21 cellular contexts compared by ENCODE assay signal in the genomic region with DNA sequence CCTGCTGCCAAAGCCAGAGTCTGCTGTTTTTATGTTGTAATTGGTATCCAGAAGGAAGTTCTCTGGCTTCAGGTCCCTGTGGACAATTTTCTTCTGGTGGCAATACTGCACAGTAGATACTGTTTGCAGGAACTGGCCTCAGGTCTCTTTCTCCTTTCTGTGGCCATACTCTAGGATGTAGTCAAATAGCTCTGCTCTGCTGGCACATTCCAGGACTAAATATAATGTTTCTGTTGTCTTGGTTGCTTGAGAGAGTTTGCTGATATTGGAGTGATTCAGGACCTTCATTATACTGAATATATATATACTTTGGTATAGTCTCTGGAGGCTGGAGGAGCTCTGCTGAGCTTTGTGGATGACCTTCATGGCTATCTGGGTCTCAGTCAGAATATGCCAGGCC. TPM values are rescaled to one million over a fixed set of nuclear protein-coding genes. Genes with fewer than 3 reads are reported as not detected.
DNase-seq lines count a peak whose midpoint lies in the region; ATAC-seq and TF ChIP-seq lines count a peak whose summit lies in the region.
"Had no signal": no experiment of that assay in that cellular context is flagged by ENCODE, and none has a peak within 500 bp of the region (broad histone marks: within the 10 kb centered on the region; RNA-seq: fewer than 3 reads in every experiment).

No MANE protein-coding gene starts in this region.

- POLR2A ChIA-PET in naive thymus-derived CD4-positive, alpha-beta T cell (lab: Charles Lee) = interaction anchor here (0.6 to 0.7 kb wide), 3 partner anchors 22 to 67 kb away, joined by 3 read pairs; no protein-coding TSS in a partner anchor

- intact Hi-C loops in left ventricle myocardium superior (cut with micrococcal nuclease) = no loop called here
- intact Hi-C loops in Right ventricle myocardium superior (cut with DNase I) = no loop called here
- intact Hi-C loops in naive thymus-derived CD4-positive, alpha-beta T cell (cut with micrococcal nuclease) = no loop called here
- intact Hi-C loops in upper lobe of right lung (cut with DNase I) = no loop called here
- intact Hi-C loops in Calu3 (cut with micrococcal nuclease; ENCODE audit: unreplicated experiment) = no loop called here

- BruUV-seq in Calu3 (replicated peaks; lab: Mats Ljungman, UMichigan) = no TSS peak

- H3K27ac Mint-ChIP-seq in chondrocyte (ENCODE audit: unreplicated experiment) (peak overlapping the region; percentile 50), Calu3 (ENCODE audit: unreplicated experiment) (no peak overlapping the region), mesothelial cell of epicardium (no peak overlapping the region)
- H3K27ac Mint-ChIP-seq in naive thymus-derived CD4-positive, alpha-beta T cell = peak overlapping the region in 1 of 9 donors; percentile 38

- H3K27me3 ChIP-seq in naive thymus-derived CD4-positive, alpha-beta T cell (ENCODE audit: control insufficient read depth in 2 of 2, insufficient read depth in 2 of 2, low read length in 2 of 2) = no peaks in the 10 kb centered on the region
- H3K27me3 ChIP-seq in upper lobe of right lung = no peaks in the 10 kb centered on the region
- H3K27me3 ChIP-seq: BE2C had no signal

- H3K9me3 ChIP-seq in naive thymus-derived CD4-positive, alpha-beta T cell (ENCODE audit: control insufficient read depth in 2 of 3, low read length in 3 of 3) = peaks cover 0 to 1% (median 0%) of the 10 kb centered on the region in 3 experiments
- no peaks in the 10 kb centered on the region for H3K9me3 ChIP-seq in upper lobe of right lung
- H3K9me3 ChIP-seq: BE2C had no signal

- H3K4me3 Mint-ChIP-seq in chondrocyte (ENCODE audit: unreplicated experiment) = no peak overlapping the region
- H3K4me3 Mint-ChIP-seq in naive thymus-derived CD4-positive, alpha-beta T cell = peak overlapping the region in 1 of 10 donors; percentile 29
- H3K4me3 Mint-ChIP-seq in Calu3 (ENCODE audit: low read depth, unreplicated experiment) = no peak overlapping the region
- no peak overlapping the region for H3K4me3 Mint-ChIP-seq in mesothelial cell of epicardium

- TF ChIP-seq CTCF in chondrocyte (IDR thresholded peaks at IDR 0.05) = no peak
- TF ChIP-seq CTCF in upper lobe of right lung (IDR thresholded peaks at IDR 0.05) = no peak
- TF ChIP-seq CTCF in Calu3 (IDR thresholded peaks at IDR 0.05; ENCODE audit: unreplicated experiment) = no peak
- TF ChIP-seq CTCF in mesothelial cell of epicardium (IDR thresholded peaks at IDR 0.05; ENCODE audit: unreplicated experiment) = no peak

- ATAC-seq in left ventricle myocardium superior = peak; percentile 19
- ATAC-seq in Right ventricle myocardium superior (ENCODE audit: poor library complexity) = no peak
- ATAC-seq in naive thymus-derived CD4-positive, alpha-beta T cell = peak; percentile 8
- peak; percentile 24 for ATAC-seq in upper lobe of right lung
- ATAC-seq: HCT116 had no signal

- peaks cover 0 to 10% (median 0%) of the 10 kb centered on the region in 3 experiments for H3K36me3 ChIP-seq in naive thymus-derived CD4-positive, alpha-beta T cell (ENCODE audit: control insufficient read depth in 2 of 3, insufficient read depth in 3 of 3, low read length in 3 of 3)
- peaks cover 14% of the 10 kb centered on the region for H3K36me3 ChIP-seq in upper lobe of right lung

- peaks cover 29% of the 10 kb centered on the region for H3K4me1 Mint-ChIP-seq in chondrocyte (ENCODE audit: low read depth)
- H3K4me1 Mint-ChIP-seq in naive thymus-derived CD4-positive, alpha-beta T cell = peaks cover 38 to 78% (median 68%) of the 10 kb centered on the region in 7 donors
- H3K4me1 Mint-ChIP-seq in Calu3 (ENCODE audit: low read depth, unreplicated experiment) = peaks cover 20% of the 10 kb centered on the region
- H3K4me1 Mint-ChIP-seq in mesothelial cell of epicardium = no peaks in the 10 kb centered on the region

- H3K4me1 ChIP-seq in naive thymus-derived CD4-positive, alpha-beta T cell (ENCODE audit: control insufficient read depth in 2 of 2, insufficient read depth in 2 of 2, low read length in 2 of 2) = peaks cover 22 to 24% of the 10 kb centered on the region in 2 donors
- H3K4me1 ChIP-seq in upper lobe of right lung = peaks cover 8% of the 10 kb centered on the region
- H3K4me1 ChIP-seq: BE2C had no signal

- CTCF ChIA-PET in naive thymus-derived CD4-positive, alpha-beta T cell (lab: Charles Lee) = interaction anchor here (1.0 kb wide), 1 partner anchor 69 kb away, joined by 4 read pairs; no protein-coding TSS in a partner anchor
- CTCF ChIA-PET in Calu3 (lab: Charles Lee) = no interaction called here

- H3K9me3 Mint-ChIP-seq in chondrocyte (ENCODE audit: low read depth) (no peaks in the 10 kb centered on the region), Calu3 (ENCODE audit: low read depth, unreplicated experiment) (peaks cover 3% of the 10 kb centered on the region), mesothelial cell of epicardium (peaks cover 20% of the 10 kb centered on the region)
- peaks cover 0 to 6% (median 0%) of the 10 kb centered on the region in 11 donors for H3K9me3 Mint-ChIP-seq in naive thymus-derived CD4-positive, alpha-beta T cell

- H3K36me3 Mint-ChIP-seq in chondrocyte (ENCODE audit: low read depth) = peaks cover 2% of the 10 kb centered on the region
- H3K36me3 Mint-ChIP-seq in naive thymus-derived CD4-positive, alpha-beta T cell = peaks cover 0 to 47% (median 27%) of the 10 kb centered on the region in 5 donors
- H3K36me3 Mint-ChIP-seq in Calu3 (ENCODE audit: insufficient read depth, unreplicated experiment) = peaks cover 46% of the 10 kb centered on the region
- peaks cover 47% of the 10 kb centered on the region for H3K36me3 Mint-ChIP-seq in mesothelial cell of epicardium

- H3K4me3 ChIP-seq in naive thymus-derived CD4-positive, alpha-beta T cell (ENCODE audit: low read length) = no peak overlapping the region
- no peak overlapping the region for H3K4me3 ChIP-seq in upper lobe of right lung
- H3K4me3 ChIP-seq: GM23248 had no signal

- DNase-seq in left ventricle myocardium superior (no peak), Right ventricle myocardium superior (no peak), chondrocyte (ENCODE audit: low spot score) (no peak), upper lobe of right lung (no peak), SK-N-DZ (ENCODE audit: low spot score) (no peak), Calu3 (no peak), mesothelial cell of epicardium (ENCODE audit: low spot score in 2 of 2, unreplicated experiment in 2 of 2) (no peak)
- DNase-seq in naive thymus-derived CD4-positive, alpha-beta T cell = no peak
- DNase-seq: 8988T; BE2C; CD4-positive, alpha-beta memory T cell; GF-D8; GM23248; KG1; NCI-H187; NCI-H2107; NCI-H510A; NCI-H748 treated with DMSO at 0.1 percent for 48 hours; NK-92 treated with Interleukin-12 subunit alpha and Interleukin-12 subunit beta, amount 100 ng/mL, for 24 hours; SHP77 had no signal

- H3K27me3 Mint-ChIP-seq in chondrocyte (ENCODE audit: low read depth) (no peaks in the 10 kb centered on the region), Calu3 (ENCODE audit: unreplicated experiment) (no peaks in the 10 kb centered on the region), mesothelial cell of epicardium (ENCODE audit: low read depth) (no peaks in the 10 kb centered on the region)
- no peaks in the 10 kb centered on the region for H3K27me3 Mint-ChIP-seq in naive thymus-derived CD4-positive, alpha-beta T cell
- H3K27me3 Mint-ChIP-seq: CD4-positive, alpha-beta memory T cell had no signal

- no peak overlapping the region for H3K27ac ChIP-seq in naive thymus-derived CD4-positive, alpha-beta T cell (ENCODE audit: low read depth, low read length)
- no peak overlapping the region for H3K27ac ChIP-seq in upper lobe of right lung
- H3K27ac ChIP-seq: GM23248 had no signal

RNA-seq across cellular contexts. Expression of a gene that starts 23.1 kb away (rescaled TPM):
- 250 TPM for total RNA-seq in left ventricle myocardium superior
- total RNA-seq in Right ventricle myocardium superior = 240 TPM
- total RNA-seq in chondrocyte = 204 to 231 TPM (median 216 TPM) in 3 replicates
- total RNA-seq in naive thymus-derived CD4-positive, alpha-beta T cell = 100 to 1,000 TPM; 124 to 249 (median 172) TPM
- 100 to 1,000 TPM; 176 to 190 TPM for polyA plus RNA-seq in naive thymus-derived CD4-positive, alpha-beta T cell
- total RNA-seq in upper lobe of right lung = 306 TPM
- 43.4 and 55.2 TPM in 2 replicates for polyA plus RNA-seq in SK-N-DZ (2014; cell fraction: cytosol; rRNA removed)
- 13.4 and 25.4 TPM in 2 replicates for polyA plus RNA-seq in SK-N-DZ (2014; cell fraction: nucleus; rRNA removed)
- total RNA-seq in Calu3 (2022) = 491 and 522 TPM in 2 replicates
- total RNA-seq in mesothelial cell of epicardium = 133 to 136 TPM (median 135 TPM) in 3 replicates
